34 cellular contexts compared by ENCODE assay signal in the genomic region with DNA sequence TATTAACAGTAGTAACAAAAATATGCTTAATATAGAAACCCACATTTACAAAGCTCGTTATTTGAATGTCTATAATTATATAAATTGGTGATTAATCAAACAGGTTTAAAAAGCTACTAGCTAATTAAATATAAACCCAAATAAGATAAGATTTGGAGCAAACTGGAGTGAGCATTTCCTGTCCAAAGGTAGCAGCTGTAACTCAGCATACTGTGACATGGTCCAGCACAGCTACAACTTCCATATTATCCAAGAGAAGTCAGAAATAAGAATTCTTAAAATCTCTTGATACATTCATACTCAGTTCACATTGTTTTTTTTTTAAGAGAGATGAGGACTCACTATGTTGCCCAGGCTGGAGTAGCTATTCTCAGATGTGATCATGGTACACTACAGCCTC.
"Had no signal": no experiment of that assay in that cellular context is flagged by ENCODE, and none has a peak within 500 bp of the region (broad histone marks: within the 10 kb centered on the region; RNA-seq: fewer than 3 reads in every experiment).

No MANE protein-coding gene starts in this region.

- H3K4me3 ChIP-seq: ascending aorta, breast epithelium had no signal

- FAIRE-seq: TTC549 had no signal

- ATAC-seq: activated CD8-positive, alpha-beta T cell treated with anti-CD3 and anti-CD28 coated beads for 36 hours; activated naive CD8-positive, alpha-beta T cell treated with anti-CD3 and anti-CD28 coated beads, Interleukin-2, amount 50 U/mL, for 24 hours had no signal

- DNase-seq: activated B cell treated with CpG ODN at 0.5 μM for 24 hours; activated CD4-positive, alpha-beta memory T cell treated with anti-CD3 and anti-CD28 coated beads for 36 hours; activated CD4-positive, alpha-beta T cell treated with anti-CD3 and anti-CD28 coated beads for 4 hours; activated CD4-positive, alpha-beta T cell treated with anti-CD3 and anti-CD28 coated beads, Interleukin-2, amount 50 U/mL, for 1 hour; activated CD4-positive, alpha-beta T cell treated with anti-CD3 and anti-CD28 coated beads, Interleukin-2, amount 50 U/mL, for 4 hours; activated CD4-positive, CD25-positive, alpha-beta regulatory T cell treated with anti-CD3 and anti-CD28 coated beads, Interleukin-2, amount 50 U/mL, for 72 hours; activated CD8-positive, alpha-beta memory T cell treated with anti-CD3 and anti-CD28 coated beads, Interleukin-2, amount 50 U/mL, for 48 hours; activated CD8-positive, alpha-beta T cell treated with anti-CD3 and anti-CD28 coated beads for 36 hours; activated effector memory CD4-positive, alpha-beta T cell treated with Interleukin-2 at 50 U/mL for 16 hours; activated gamma-delta T cell; activated naive CD4-positive, alpha-beta T cell treated with anti-CD3 and anti-CD28 coated beads, Interleukin-2, amount 10 ng/mL, durations not matched to agents 7 days and 5 days; activated naive CD4-positive, alpha-beta T cell treated with Interleukin-2 at 50 U/mL for 16 hours; activated naive CD8-positive, alpha-beta T cell treated with anti-CD3 and anti-CD28 coated beads, Interleukin-2, amount 10 ng/mL, durations not matched to agents 7 days and 5 days; activated naive CD8-positive, alpha-beta T cell treated with anti-CD3 and anti-CD28 coated beads, Interleukin-2, amount 50 U/mL, for 24 hours; activated T-cell treated with anti-CD3 and anti-CD28 coated beads, Interleukin-2, amount 50 U/mL, for 24 hours; activated T-cell treated with anti-CD3 and anti-CD28 coated beads, Interleukin-2, amount 50 U/mL, for 48 hours; amygdala; anterior cingulate cortex; brain microvascular endothelial cell; central memory CD4-positive, alpha-beta T cell; SW 1271; T-helper 1 cell; T-helper 2 cell; T-helper 9 cell had no signal

- H3K9me3 ChIP-seq: ascending aorta, breast epithelium had no signal

- H3K4me1 ChIP-seq: ascending aorta, breast epithelium had no signal

- H3K9me3 Mint-ChIP-seq: activated B cell treated with CpG ODN at 0.5 μM for 24 hours; activated CD4-positive, alpha-beta memory T cell treated with anti-CD3 and anti-CD28 coated beads for 36 hours; activated CD4-positive, alpha-beta T cell treated with anti-CD3 and anti-CD28 coated beads, Interleukin-2, amount 10 ng/mL, durations not matched to agents 24 days and 14 days; activated CD8-positive, alpha-beta T cell treated with anti-CD3 and anti-CD28 coated beads for 36 hours; activated naive CD4-positive, alpha-beta T cell treated with anti-CD3 and anti-CD28 coated beads, Interleukin-2, amount 10 ng/mL, durations not matched to agents 7 days and 5 days; activated naive CD4-positive, alpha-beta T cell treated with anti-CD3 and anti-CD28 coated beads, Interleukin-2, amount 50 U/mL, for 24 hours; activated naive CD8-positive, alpha-beta T cell treated with anti-CD3 and anti-CD28 coated beads, Interleukin-2, amount 10 ng/mL, durations not matched to agents 7 days and 5 days; activated T-cell treated with anti-CD3 and anti-CD28 coated beads, Interleukin-2, amount 50 U/mL, for 24 hours; activated T-helper 2 cell treated with anti-CD3 and anti-CD28 coated beads, Interferon-gamma antibody, Interleukin-2, Interleukin-4, amounts not matched to agents 10 μg/mL and 5 μg/mL and 100 μg/mL, durations not matched to agents 14 hours and 24 hours and 36 hours; T-helper 1 cell treated with Interleukin-12 subunit alpha and Interleukin-12 subunit beta and Interleukin-4 antibody, amounts not matched to agents 30 μg/mL and 1 μg/mL, for 36 hours; T-helper 2 cell treated with Interferon-gamma antibody and Interleukin-4, amounts not matched to agents 5 μg/mL and 100 μg/mL, for 36 hours had no signal

- H3K27ac Mint-ChIP-seq: activated B cell treated with CpG ODN at 0.5 μM for 24 hours; activated CD4-positive, alpha-beta memory T cell treated with anti-CD3 and anti-CD28 coated beads for 36 hours; activated CD4-positive, alpha-beta T cell treated with anti-CD3 and anti-CD28 coated beads, Interleukin-2, amount 10 ng/mL, durations not matched to agents 24 days and 14 days; activated CD8-positive, alpha-beta T cell treated with anti-CD3 and anti-CD28 coated beads for 36 hours; activated naive CD4-positive, alpha-beta T cell treated with anti-CD3 and anti-CD28 coated beads, Interleukin-2, amount 10 ng/mL, durations not matched to agents 7 days and 5 days; activated naive CD4-positive, alpha-beta T cell treated with anti-CD3 and anti-CD28 coated beads, Interleukin-2, amount 50 U/mL, for 24 hours; activated naive CD8-positive, alpha-beta T cell; activated naive CD8-positive, alpha-beta T cell treated with anti-CD3 and anti-CD28 coated beads, Interleukin-2, amount 10 ng/mL, durations not matched to agents 7 days and 5 days; activated naive CD8-positive, alpha-beta T cell treated with anti-CD3 and anti-CD28 coated beads, Interleukin-2, amount 50 U/mL, for 24 hours; activated T-cell treated with anti-CD3 and anti-CD28 coated beads, Interleukin-2, amount 50 U/mL, for 24 hours; activated T-helper 2 cell treated with anti-CD3 and anti-CD28 coated beads, Interferon-gamma antibody, Interleukin-2, Interleukin-4, amounts not matched to agents 10 μg/mL and 5 μg/mL and 100 μg/mL, durations not matched to agents 14 hours and 24 hours and 36 hours; T-helper 1 cell treated with Interleukin-12 subunit alpha and Interleukin-12 subunit beta and Interleukin-4 antibody, amounts not matched to agents 30 μg/mL and 1 μg/mL, for 36 hours; T-helper 2 cell treated with Interferon-gamma antibody and Interleukin-4, amounts not matched to agents 5 μg/mL and 100 μg/mL, for 36 hours had no signal

- H3K4me3 Mint-ChIP-seq: activated B cell treated with CpG ODN at 0.5 μM for 24 hours; activated CD4-positive, alpha-beta memory T cell treated with anti-CD3 and anti-CD28 coated beads for 36 hours; activated CD4-positive, alpha-beta T cell treated with anti-CD3 and anti-CD28 coated beads, Interleukin-2, amount 10 ng/mL, durations not matched to agents 24 days and 14 days; activated CD8-positive, alpha-beta T cell treated with anti-CD3 and anti-CD28 coated beads for 36 hours; activated naive CD4-positive, alpha-beta T cell treated with anti-CD3 and anti-CD28 coated beads, Interleukin-2, amount 10 ng/mL, durations not matched to agents 7 days and 5 days; activated naive CD4-positive, alpha-beta T cell treated with anti-CD3 and anti-CD28 coated beads, Interleukin-2, amount 50 U/mL, for 24 hours; activated naive CD8-positive, alpha-beta T cell; activated naive CD8-positive, alpha-beta T cell treated with anti-CD3 and anti-CD28 coated beads, Interleukin-2, amount 10 ng/mL, durations not matched to agents 7 days and 5 days; activated naive CD8-positive, alpha-beta T cell treated with anti-CD3 and anti-CD28 coated beads, Interleukin-2, amount 50 U/mL, for 24 hours; activated T-cell treated with anti-CD3 and anti-CD28 coated beads, Interleukin-2, amount 50 U/mL, for 24 hours; T-helper 1 cell treated with Interleukin-12 subunit alpha and Interleukin-12 subunit beta and Interleukin-4 antibody, amounts not matched to agents 30 μg/mL and 1 μg/mL, for 36 hours; T-helper 2 cell treated with Interferon-gamma antibody and Interleukin-4, amounts not matched to agents 5 μg/mL and 100 μg/mL, for 36 hours had no signal

- H3K27me3 Mint-ChIP-seq: activated B cell treated with CpG ODN at 0.5 μM for 24 hours; activated CD4-positive, alpha-beta memory T cell treated with anti-CD3 and anti-CD28 coated beads for 36 hours; activated CD4-positive, alpha-beta T cell treated with anti-CD3 and anti-CD28 coated beads, Interleukin-2, amount 10 ng/mL, durations not matched to agents 24 days and 14 days; activated CD8-positive, alpha-beta T cell treated with anti-CD3 and anti-CD28 coated beads for 36 hours; activated naive CD4-positive, alpha-beta T cell treated with anti-CD3 and anti-CD28 coated beads, Interleukin-2, amount 10 ng/mL, durations not matched to agents 7 days and 5 days; activated naive CD4-positive, alpha-beta T cell treated with anti-CD3 and anti-CD28 coated beads, Interleukin-2, amount 50 U/mL, for 24 hours; activated naive CD8-positive, alpha-beta T cell; activated naive CD8-positive, alpha-beta T cell treated with anti-CD3 and anti-CD28 coated beads, Interleukin-2, amount 10 ng/mL, durations not matched to agents 7 days and 5 days; activated naive CD8-positive, alpha-beta T cell treated with anti-CD3 and anti-CD28 coated beads, Interleukin-2, amount 50 U/mL, for 24 hours; activated T-cell treated with anti-CD3 and anti-CD28 coated beads, Interleukin-2, amount 50 U/mL, for 24 hours had no signal

- H3K27me3 ChIP-seq: ascending aorta, brain microvascular endothelial cell, breast epithelium had no signal

- H3K27ac ChIP-seq: ascending aorta, brain microvascular endothelial cell, breast epithelium, VCaP had no signal
